7 cellular contexts compared by ENCODE assay signal in genomic region chr1:104780470-104781078, GRCh38.
DNase-seq lines count a peak whose midpoint lies in the region; TF ChIP-seq lines count a peak whose summit lies in the region.

No MANE protein-coding gene starts in this region.

- H3K9me3 ChIP-seq in ascending aorta: no peaks in the 10 kb centered on the region

- H3K36me3 ChIP-seq in ascending aorta: no peaks in the 10 kb centered on the region

- no peaks in the 10 kb centered on the region for H3K4me1 ChIP-seq in ascending aorta

- DNase-seq in HFF-Myc (ENCODE audit: extremely low read depth, low read depth): no peak
- peak; percentile 44 to 51 for DNase-seq in NCI-H2081 (lab: John Stamatoyannopoulos, UW)
- DNase-seq in ascending aorta (ENCODE audit: low spot score in 2 of 2): no peak
- DNase-seq in left kidney (ENCODE audit: low read depth, low spot score): peak; percentile 56
- no peak for DNase-seq in MV-4-11 (lab: John Stamatoyannopoulos, UW)
- DNase-seq in central memory CD4-positive, alpha-beta T cell: no peak

- H3K27ac ChIP-seq in ascending aorta: no peak overlapping the region

- H3K4me3 ChIP-seq in HFF-Myc (replicated peaks; ENCODE audit: low read depth, low read length) (no peak overlapping the region), ascending aorta (no peak overlapping the region)

- intact Hi-C loops in ascending aorta (cut with DNase I): no loop called here

- peak; percentile 76 for TF ChIP-seq CTCF in GM12872 (IDR thresholded peaks at IDR 0.05; ENCODE audit: insufficient read depth, low read depth, low read length)
- TF ChIP-seq CTCF in HFF-Myc (IDR thresholded peaks at IDR 0.05; ENCODE audit: low read depth, low read length, missing control alignments): peak; percentile 35
- TF ChIP-seq CTCF in ascending aorta (IDR thresholded peaks at IDR 0.05): peak in 2 of 3 experiments; percentile 38 to 48

- no peaks in the 10 kb centered on the region for H3K27me3 ChIP-seq in ascending aorta

Comparison
In these comparisons a context has a peak if more than half of its experiments do, and no peak if none do; other contexts are left out.
1. DNase-seq: peak in NCI-H2081 (2 of 2) and left kidney (single experiment); none in HFF-Myc (single experiment), ascending aorta (0 of 2), MV-4-11 (single experiment) and central memory CD4-positive, alpha-beta T cell (single experiment).
2. Peak in every context shown above with its lines, with median percentiles within 50 percentile points of each other: CTCF ChIP-seq.